ENCODE assay signal across 8 cellular contexts in the genomic region with DNA sequence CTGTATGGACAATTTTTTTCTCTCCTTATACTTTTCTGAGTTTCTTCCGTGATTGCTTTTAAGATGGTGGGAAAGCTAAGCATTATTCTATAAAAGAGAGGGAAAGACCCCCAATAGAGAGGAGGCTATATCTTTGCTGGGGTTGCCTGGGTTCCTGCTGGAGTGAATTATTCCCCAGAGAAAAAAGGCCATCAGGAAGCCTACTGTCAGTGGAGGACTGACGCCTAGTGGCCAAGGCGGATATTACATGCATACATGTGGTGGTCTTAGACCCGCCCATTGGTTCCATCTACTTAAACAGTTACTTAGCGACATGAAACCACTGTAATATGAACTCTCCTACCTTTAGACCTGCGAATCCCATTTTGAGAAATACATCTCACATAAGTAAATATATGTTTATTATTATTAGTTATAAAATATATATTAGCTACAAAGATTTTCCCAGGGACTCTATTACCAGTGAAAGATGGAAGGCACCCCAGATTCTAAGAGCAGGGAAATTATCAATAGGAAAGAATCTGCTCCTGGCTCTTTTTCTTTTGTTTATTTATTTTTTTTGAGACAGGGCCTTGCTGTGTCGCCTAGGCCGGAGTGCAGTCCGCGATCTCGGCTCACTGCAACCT. TPM values are rescaled to one million over a fixed set of nuclear protein-coding genes. Genes with fewer than 3 reads are reported as not detected.
A peak's percentile ranks its signal among the peaks of the same experiment; 100 is the strongest.
DNase-seq lines count a peak whose midpoint lies in the region; ATAC-seq, FAIRE-seq and TF ChIP-seq lines count a peak whose summit lies in the region.

No MANE protein-coding gene starts in this region.

- H3K36me3 Mint-ChIP-seq in CD4-positive, alpha-beta T cell (ENCODE audit: low read depth) = no peaks in the 10 kb centered on the region
- H3K36me3 Mint-ChIP-seq in chondrocyte (ENCODE audit: low read depth) = no peaks in the 10 kb centered on the region

- peak; percentile 65 for FAIRE-seq in HepG2 (lab: Jason Lieb, UNC)

- WGBS in HepG2 (ENCODE audit: low lambda C conversion rate) = 31% methylated on average over 11 of the region's 11 CpGs

- in situ Hi-C loops in HepG2 (cut with HindIII; ENCODE audit: extremely low pct_ligation_motif_present, low pct_unique_long_range_greater_than_20kb) = no loop called here

- POLR2A ChIA-PET in CD4-positive, alpha-beta T cell (lab: Charles Lee) = no interaction called here
- POLR2A ChIA-PET in HepG2 (lab: Yijun Ruan, JAX) = no interaction called here

- no peak overlapping the region for H2AFZ ChIP-seq in HepG2 (ENCODE audit: low read length)

- H3K27me3 ChIP-seq in CD4-positive, alpha-beta T cell (ENCODE audit: control insufficient read depth, insufficient read depth, low read length) = no peaks in the 10 kb centered on the region
- peaks cover 0 to 3% of the 10 kb centered on the region in 2 experiments; a peak in 2 of 5 replicates for H3K27me3 ChIP-seq in HepG2 (ENCODE audit: control insufficient read depth in 1 of 2, insufficient read depth in 2 of 2, low read length in 2 of 2)

- no peaks in the 10 kb centered on the region for H3K4me1 ChIP-seq in HepG2 (ENCODE audit: insufficient read depth, low read length)

- TF ChIP-seq EP300 in HepG2 (IDR thresholded peaks at IDR 0.05; ENCODE audit: low read depth in 2 of 2, low read length in 2 of 2) (no peak), HepG2 (CRISPR knock-in tag; IDR thresholded peaks at IDR 0.05; ENCODE audit: borderline replicate concordance) (no peak)

- no peaks in the 10 kb centered on the region for H3K9me3 ChIP-seq in CD4-positive, alpha-beta T cell (ENCODE audit: control insufficient read depth, low read length)
- no peaks in the 10 kb centered on the region for H3K9me3 ChIP-seq in HepG2 (ENCODE audit: low read length)

- peak; percentile 55 for TF ChIP-seq RAD21 in HepG2 (CRISPR knock-in tag; IDR thresholded peaks at IDR 0.05)

- H3K4me3 Mint-ChIP-seq in CD4-positive, alpha-beta T cell = no peak overlapping the region
- H3K4me3 Mint-ChIP-seq in chondrocyte (ENCODE audit: unreplicated experiment) = no peak overlapping the region

- TF ChIP-seq CTCF in CD4-positive, alpha-beta T cell (IDR thresholded peaks at IDR 0.05) = peak; percentile 99
- TF ChIP-seq CTCF in chondrocyte (IDR thresholded peaks at IDR 0.05) (peak; percentile 95), HepG2 (CRISPR knock-in tag; IDR thresholded peaks at IDR 0.05) (peak; percentile 86)

- H3K36me3 ChIP-seq in HepG2 (replicated peaks in 1 of 2; ENCODE audit: control insufficient read depth in 1 of 2, insufficient read depth in 2 of 2, low read length in 2 of 2) = no peaks in the 10 kb centered on the region

- peak; percentile 89 for ATAC-seq in CD4-positive, alpha-beta T cell (ENCODE audit: poor library complexity)
- ATAC-seq in HG03108 (IDR thresholded peaks at IDR 0.05; ENCODE audit: unreplicated experiment) (peak; percentile 61), HepG2 (peak; percentile 70), HG03469 (IDR thresholded peaks at IDR 0.05; ENCODE audit: unreplicated experiment) (no peak)

- H3K27ac ChIP-seq in CD4-positive, alpha-beta T cell (ENCODE audit: low read depth, low read length) = no peak overlapping the region
- H3K27ac ChIP-seq in HepG2 (ENCODE audit: extremely low read length, insufficient read depth, low read length) = no peak overlapping the region

- no peak overlapping the region for H3K4me3 ChIP-seq in HepG2 (replicated peaks in 1 of 3; ENCODE audit: insufficient read depth in 1 of 3, low read depth in 2 of 3, low read length in 3 of 3)

- H3K4me1 Mint-ChIP-seq in CD4-positive, alpha-beta T cell (ENCODE audit: low read depth) = no peaks in the 10 kb centered on the region
- no peaks in the 10 kb centered on the region for H3K4me1 Mint-ChIP-seq in chondrocyte (ENCODE audit: low read depth)

- H4K20me1 ChIP-seq in HepG2 (ENCODE audit: insufficient read depth, low read length) = no peaks in the 10 kb centered on the region

- no peak for TF ChIP-seq POLR2A in HepG2 (IDR thresholded peaks at IDR 0.05; ENCODE audit: insufficient read depth in 1 of 2, low read depth in 2 of 2, low read length in 2 of 2)

- CTCF ChIA-PET in CD4-positive, alpha-beta T cell (lab: Charles Lee) = interaction anchor here (0.7 to 2.7 kb wide), 16 partner anchors 10 to 356 kb away, joined by 3 to 19 read pairs (median 4); partner anchors contain the start of gene CD6
- CTCF ChIA-PET in HepG2 (lab: Yijun Ruan, JAX; ENCODE audit: low intra/inter-chr PET ratio, low total read pairs) = interaction anchor here (1.1 to 2.2 kb wide), 2 partner anchors 58 to 217 kb away, joined by 5 to 35 read pairs; no protein-coding TSS in a partner anchor

- no peak overlapping the region for H3K9ac ChIP-seq in HepG2 (ENCODE audit: insufficient read depth, low read depth, low read length)

- intact Hi-C loops in CD4-positive, alpha-beta T cell (cut with DNase I, micrococcal nuclease) = loop anchor here (1.0 to 5.0 kb wide), 6 partner anchors 58 to 410 kb away; no protein-coding TSS in a partner anchor
- intact Hi-C loops in HepG2 (cut with micrococcal nuclease; ENCODE audit: unreplicated experiment) = loop anchor here (1.0 kb wide), 1 partner anchor 58 kb away; no protein-coding TSS in a partner anchor

- no peak overlapping the region for H3K4me2 ChIP-seq in HepG2 (ENCODE audit: low read depth, low read length)

- no TSS peak for BruUV-seq in HepG2 (replicated peaks; lab: Mats Ljungman, UMichigan)

- peak; percentile 64 to 79 (median 72) for DNase-seq in CD4-positive, alpha-beta T cell
- DNase-seq in NCI-H510A treated with DMSO at 0.1 percent for 48 hours (lab: John Stamatoyannopoulos, UW) (peak; percentile 91), chondrocyte (ENCODE audit: low spot score) (no peak), HepG2 (ENCODE audit: low spot score) (peak; percentile 60)
- DNase-seq in activated CD4-positive, alpha-beta T cell treated with anti-CD3 and anti-CD28 coated beads for 4 hours = peak; percentile 70 to 82
- DNase-seq in stimulated activated CD4-positive, alpha-beta T cell treated with anti-CD3 and anti-CD28 coated beads, Interleukin-4, amount 100 ng/mL, for 4 hours = peak; percentile 72 to 77

- peaks cover 3% of the 10 kb centered on the region for H3K27me3 Mint-ChIP-seq in CD4-positive, alpha-beta T cell
- H3K27me3 Mint-ChIP-seq in chondrocyte (ENCODE audit: low read depth) = peaks cover 7% of the 10 kb centered on the region

- no peak overlapping the region for H3K27ac Mint-ChIP-seq in CD4-positive, alpha-beta T cell
- H3K27ac Mint-ChIP-seq in chondrocyte (ENCODE audit: unreplicated experiment) = no peak overlapping the region

- no peaks in the 10 kb centered on the region for H3K9me3 Mint-ChIP-seq in CD4-positive, alpha-beta T cell
- H3K9me3 Mint-ChIP-seq in chondrocyte (ENCODE audit: low read depth) = no peaks in the 10 kb centered on the region

- H3K79me2 ChIP-seq in HepG2 (ENCODE audit: insufficient read depth, low read length) = no peaks in the 10 kb centered on the region

RNA-seq across cellular contexts. Expression of gene PGA3, which starts 15.7 kb away (rescaled TPM):
- total RNA-seq in CD4-positive, alpha-beta T cell = not detected
- total RNA-seq in chondrocyte = not detected in 3 replicates
- total RNA-seq in HepG2 (2016; rRNA removed; fragmentation: Illumina TruSeq; extraction: Trizol) = not detected in 2 replicates
- not detected in 2 replicates for total RNA-seq in HepG2 (2016; cell fraction: cytosol; rRNA removed; fragmentation: Illumina TruSeq; extraction: Trizol; ENCODE audit: low read depth)
- total RNA-seq in HepG2 (2016; cell fraction: insoluble cytoplasmic fraction; rRNA removed; fragmentation: Illumina TruSeq; extraction: Trizol) = not detected in 2 replicates
- total RNA-seq in HepG2 (2016; cell fraction: membrane; rRNA removed; fragmentation: Illumina TruSeq; extraction: Trizol) = not detected in 2 replicates
- total RNA-seq in HepG2 (2016; cell fraction: nucleus; rRNA removed; fragmentation: Illumina TruSeq; extraction: Trizol) = not detected in 2 replicates
- not detected in 2 replicates for polyA plus RNA-seq in HepG2 (2011; rRNA removed)
- not detected in 2 replicates for polyA plus RNA-seq in HepG2 (2011; cell fraction: cytosol; rRNA removed)
- not detected in 2 replicates for polyA plus RNA-seq in HepG2 (2011; cell fraction: nucleus; rRNA removed)
- not detected in 2 replicates for polyA plus RNA-seq in HepG2 (2012)
- not detected in 2 replicates for polyA plus RNA-seq in HepG2 (2016; cell fraction: cytosol; fragmentation: Illumina TruSeq; extraction: Trizol; ENCODE audit: low read depth)
- polyA plus RNA-seq in HepG2 (2016; cell fraction: insoluble cytoplasmic fraction; fragmentation: Illumina TruSeq; extraction: Trizol; ENCODE audit: low read depth) = not detected in 2 replicates
- polyA plus RNA-seq in HepG2 (2016; cell fraction: membrane; fragmentation: Illumina TruSeq; extraction: Trizol; ENCODE audit: low read depth) = not detected in 2 replicates
- polyA plus RNA-seq in HepG2 (2016; cell fraction: nucleus; fragmentation: Illumina TruSeq; extraction: Trizol; ENCODE audit: insufficient read depth, low read depth) = not detected in 2 replicates
- polyA minus RNA-seq in HepG2 (2011; rRNA and poly(A)+ RNA removed; ENCODE audit: low replicate concordance) = not detected in 2 replicates
- not detected in 2 replicates for polyA minus RNA-seq in HepG2 (2011; cell fraction: cytosol; rRNA and poly(A)+ RNA removed)
- not detected in 2 replicates for polyA minus RNA-seq in HepG2 (2011; cell fraction: nucleus; rRNA and poly(A)+ RNA removed)

RNA-seq across cellular contexts. Expression of gene VPS37C, which starts 26.4 kb away (rescaled TPM):
- 1 to 10 TPM; 1.8 to 2.0 TPM for total RNA-seq in CD4-positive, alpha-beta T cell
- total RNA-seq in chondrocyte (15.3 to 20.5 TPM (median 19.6 TPM) in 3 replicates), HepG2 (2016; rRNA removed; fragmentation: Illumina TruSeq; extraction: Trizol) (8.0 and 8.8 TPM in 2 replicates)
- total RNA-seq in HepG2 (2016; cell fraction: cytosol; rRNA removed; fragmentation: Illumina TruSeq; extraction: Trizol; ENCODE audit: low read depth) = 5.5 and 8.1 TPM in 2 replicates
- 6.1 and 10.4 TPM in 2 replicates for total RNA-seq in HepG2 (2016; cell fraction: insoluble cytoplasmic fraction; rRNA removed; fragmentation: Illumina TruSeq; extraction: Trizol)
- total RNA-seq in HepG2 (2016; cell fraction: membrane; rRNA removed; fragmentation: Illumina TruSeq; extraction: Trizol) = 9.9 and 11.8 TPM in 2 replicates
- total RNA-seq in HepG2 (2016; cell fraction: nucleus; rRNA removed; fragmentation: Illumina TruSeq; extraction: Trizol) = 6.8 and 8.7 TPM in 2 replicates
- polyA plus RNA-seq in HepG2 (2011; rRNA removed) = 7.5 and 8.8 TPM in 2 replicates
- 7.1 and 8.8 TPM in 2 replicates for polyA plus RNA-seq in HepG2 (2011; cell fraction: cytosol; rRNA removed)
- polyA plus RNA-seq in HepG2 (2011; cell fraction: nucleus; rRNA removed) = 17.8 and 18.7 TPM in 2 replicates
- polyA plus RNA-seq in HepG2 (2012) = 9.1 and 10.1 TPM in 2 replicates
- polyA plus RNA-seq in HepG2 (2016; cell fraction: cytosol; fragmentation: Illumina TruSeq; extraction: Trizol; ENCODE audit: low read depth) = 3.4 and 4.2 TPM in 2 replicates
- polyA plus RNA-seq in HepG2 (2016; cell fraction: insoluble cytoplasmic fraction; fragmentation: Illumina TruSeq; extraction: Trizol; ENCODE audit: low read depth) = 8.1 and 12.2 TPM in 2 replicates
- polyA plus RNA-seq in HepG2 (2016; cell fraction: membrane; fragmentation: Illumina TruSeq; extraction: Trizol; ENCODE audit: low read depth) = 8.7 and 10.6 TPM in 2 replicates
- 14.6 and 15.9 TPM in 2 replicates for polyA plus RNA-seq in HepG2 (2016; cell fraction: nucleus; fragmentation: Illumina TruSeq; extraction: Trizol; ENCODE audit: insufficient read depth, low read depth)
- 9.3 and 11.0 TPM in 2 replicates for polyA minus RNA-seq in HepG2 (2011; rRNA and poly(A)+ RNA removed; ENCODE audit: low replicate concordance)
- polyA minus RNA-seq in HepG2 (2011; cell fraction: cytosol; rRNA and poly(A)+ RNA removed) = 2.6 and 4.1 TPM in 2 replicates
- polyA minus RNA-seq in HepG2 (2011; cell fraction: nucleus; rRNA and poly(A)+ RNA removed) = 7.6 and 10.3 TPM in 2 replicates

RNA-seq across cellular contexts. Expression of gene PGA4, which starts 34.5 kb away (rescaled TPM):
- total RNA-seq in CD4-positive, alpha-beta T cell = not detected
- total RNA-seq in chondrocyte (not detected in 3 replicates), HepG2 (2016; rRNA removed; fragmentation: Illumina TruSeq; extraction: Trizol) (not detected in 2 replicates)
- total RNA-seq in HepG2 (2016; cell fraction: cytosol; rRNA removed; fragmentation: Illumina TruSeq; extraction: Trizol; ENCODE audit: low read depth) = not detected in 2 replicates
- total RNA-seq in HepG2 (2016; cell fraction: insoluble cytoplasmic fraction; rRNA removed; fragmentation: Illumina TruSeq; extraction: Trizol) = not detected in 2 replicates
- total RNA-seq in HepG2 (2016; cell fraction: membrane; rRNA removed; fragmentation: Illumina TruSeq; extraction: Trizol) = not detected in 2 replicates
- total RNA-seq in HepG2 (2016; cell fraction: nucleus; rRNA removed; fragmentation: Illumina TruSeq; extraction: Trizol) = not detected in 2 replicates
- polyA plus RNA-seq in HepG2 (2011; rRNA removed) = not detected in 2 replicates
- not detected in 2 replicates for polyA plus RNA-seq in HepG2 (2011; cell fraction: cytosol; rRNA removed)
- polyA plus RNA-seq in HepG2 (2011; cell fraction: nucleus; rRNA removed) = not detected in 2 replicates
- polyA plus RNA-seq in HepG2 (2012) = 0.17 TPM in 1 of 2 replicates, not detected in the other
- not detected in 2 replicates for polyA plus RNA-seq in HepG2 (2016; cell fraction: cytosol; fragmentation: Illumina TruSeq; extraction: Trizol; ENCODE audit: low read depth)
- not detected in 2 replicates for polyA plus RNA-seq in HepG2 (2016; cell fraction: insoluble cytoplasmic fraction; fragmentation: Illumina TruSeq; extraction: Trizol; ENCODE audit: low read depth)
- not detected in 2 replicates for polyA plus RNA-seq in HepG2 (2016; cell fraction: membrane; fragmentation: Illumina TruSeq; extraction: Trizol; ENCODE audit: low read depth)
- polyA plus RNA-seq in HepG2 (2016; cell fraction: nucleus; fragmentation: Illumina TruSeq; extraction: Trizol; ENCODE audit: insufficient read depth, low read depth) = not detected in 2 replicates
- polyA minus RNA-seq in HepG2 (2011; rRNA and poly(A)+ RNA removed; ENCODE audit: low replicate concordance) = 0.04 TPM in 1 of 2 replicates, not detected in the other
- polyA minus RNA-seq in HepG2 (2011; cell fraction: cytosol; rRNA and poly(A)+ RNA removed) = not detected in 2 replicates
- polyA minus RNA-seq in HepG2 (2011; cell fraction: nucleus; rRNA and poly(A)+ RNA removed) = not detected in 2 replicates

RNA-seq across cellular contexts. Expression of gene PGA5, which starts 53.4 kb away (rescaled TPM):
- not detected for total RNA-seq in CD4-positive, alpha-beta T cell
- not detected in 3 replicates for total RNA-seq in chondrocyte
- total RNA-seq in HepG2 (2016; rRNA removed; fragmentation: Illumina TruSeq; extraction: Trizol) = not detected in 2 replicates
- not detected in 2 replicates for total RNA-seq in HepG2 (2016; cell fraction: cytosol; rRNA removed; fragmentation: Illumina TruSeq; extraction: Trizol; ENCODE audit: low read depth)
- not detected in 2 replicates for total RNA-seq in HepG2 (2016; cell fraction: insoluble cytoplasmic fraction; rRNA removed; fragmentation: Illumina TruSeq; extraction: Trizol)
- total RNA-seq in HepG2 (2016; cell fraction: membrane; rRNA removed; fragmentation: Illumina TruSeq; extraction: Trizol) = not detected in 2 replicates
- total RNA-seq in HepG2 (2016; cell fraction: nucleus; rRNA removed; fragmentation: Illumina TruSeq; extraction: Trizol) = not detected in 2 replicates
- not detected in 2 replicates for polyA plus RNA-seq in HepG2 (2011; rRNA removed)
- polyA plus RNA-seq in HepG2 (2011; cell fraction: cytosol; rRNA removed) = not detected in 2 replicates
- not detected in 2 replicates for polyA plus RNA-seq in HepG2 (2011; cell fraction: nucleus; rRNA removed)
- polyA plus RNA-seq in HepG2 (2012) = 0.53 and 0.99 TPM in 2 replicates
- not detected in 2 replicates for polyA plus RNA-seq in HepG2 (2016; cell fraction: cytosol; fragmentation: Illumina TruSeq; extraction: Trizol; ENCODE audit: low read depth)
- not detected in 2 replicates for polyA plus RNA-seq in HepG2 (2016; cell fraction: insoluble cytoplasmic fraction; fragmentation: Illumina TruSeq; extraction: Trizol; ENCODE audit: low read depth)
- polyA plus RNA-seq in HepG2 (2016; cell fraction: membrane; fragmentation: Illumina TruSeq; extraction: Trizol; ENCODE audit: low read depth) = not detected in 2 replicates
- polyA plus RNA-seq in HepG2 (2016; cell fraction: nucleus; fragmentation: Illumina TruSeq; extraction: Trizol; ENCODE audit: insufficient read depth, low read depth) = not detected in 2 replicates
- not detected in 2 replicates for polyA minus RNA-seq in HepG2 (2011; rRNA and poly(A)+ RNA removed; ENCODE audit: low replicate concordance)
- polyA minus RNA-seq in HepG2 (2011; cell fraction: cytosol; rRNA and poly(A)+ RNA removed) = not detected in 2 replicates
- polyA minus RNA-seq in HepG2 (2011; cell fraction: nucleus; rRNA and poly(A)+ RNA removed) = not detected in 2 replicates
